ENCODE assay signal across 21 cellular contexts in genomic region chr12:42091769-42092168, GRCh38. TPM values are rescaled to one million over a fixed set of nuclear protein-coding genes. Genes with fewer than 3 reads are reported as not detected.
DNase-seq lines count a peak whose midpoint lies in the region; ATAC-seq and TF ChIP-seq lines count a peak whose summit lies in the region.
"Had no signal": no experiment of that assay in that cellular context is flagged by ENCODE, and none has a peak within 500 bp of the region (broad histone marks: within the 10 kb centered on the region; RNA-seq: fewer than 3 reads in every experiment).

No MANE protein-coding gene starts in this region.

- H3K4me2 ChIP-seq in smooth muscle cell: peak overlapping the region; percentile 75
- H3K4me2 ChIP-seq: PC-9 had no signal

- no peak for DNase-seq in activated T-cell treated with anti-CD3 and anti-CD28 coated beads, Interleukin-2, amount 50 U/mL, for 24 hours
- no peak for DNase-seq in activated T-cell treated with anti-CD3 and anti-CD28 coated beads, Interleukin-2, amount 50 U/mL, for 72 hours
- no peak for DNase-seq in foreskin keratinocyte
- DNase-seq in smooth muscle cell (lab: John Stamatoyannopoulos, UW; ENCODE audit: unreplicated experiment): no peak
- DNase-seq in thyroid gland: no peak
- DNase-seq in testis: no peak
- DNase-seq: 8988T; activated CD8-positive, alpha-beta memory T cell treated with anti-CD3 and anti-CD28 coated beads for 24 hours; activated effector memory CD4-positive, alpha-beta T cell treated with Interleukin-2 at 50 U/mL for 16 hours; CD4-positive, alpha-beta memory T cell; effector CD4-positive, alpha-beta T cell; NCI-H1694 treated with DMSO at 0.1 percent for 48 hours; NCI-H510A; PC-9; stimulated activated CD4-positive, alpha-beta T cell treated with anti-CD3 and anti-CD28 coated beads, Interleukin-1b, Interleukin-23, amount 100 ng/mL, for 48 hours; SW 1271 had no signal

- H3K36me3 ChIP-seq in smooth muscle cell (ENCODE audit: low read depth) (peaks cover 2% of the 10 kb centered on the region), thyroid gland (peaks cover 0 to 6% of the 10 kb centered on the region in 2 donors), testis (ENCODE audit: low read depth, missing control alignments) (no peaks in the 10 kb centered on the region)
- H3K36me3 ChIP-seq: thoracic aorta had no signal

- H3K79me2 ChIP-seq in smooth muscle cell (ENCODE audit: low read depth): no peaks in the 10 kb centered on the region

- intact Hi-C loops in thyroid gland (cut with DNase I) (no loop called here), testis (cut with DNase I; ENCODE audit: low total_unique reads) (no loop called here)

- H3K27me3 ChIP-seq in foreskin keratinocyte (no peaks in the 10 kb centered on the region), smooth muscle cell (ENCODE audit: low read depth) (no peaks in the 10 kb centered on the region), thyroid gland (no peaks in the 10 kb centered on the region), testis (no peaks in the 10 kb centered on the region)

- TF ChIP-seq CTCF in foreskin keratinocyte (conservative IDR thresholded peaks at IDR 0.05) (no peak), smooth muscle cell (IDR thresholded peaks at IDR 0.05; ENCODE audit: borderline replicate concordance, insufficient read depth, poor library complexity, severe bottlenecking) (no peak), thyroid gland (IDR thresholded peaks at IDR 0.05) (no peak), testis (IDR thresholded peaks at IDR 0.05) (no peak)

- no peak overlapping the region for H2AFZ ChIP-seq in smooth muscle cell (ENCODE audit: low read depth)
- H2AFZ ChIP-seq: PC-9 had no signal

- H3F3A ChIP-seq in smooth muscle cell (ENCODE audit: low read depth): peaks cover 9% of the 10 kb centered on the region

- H3K9me3 ChIP-seq in smooth muscle cell (replicated peaks; ENCODE audit: low read depth) (no peaks in the 10 kb centered on the region), thyroid gland (no peaks in the 10 kb centered on the region), testis (no peaks in the 10 kb centered on the region)
- H3K9me3 ChIP-seq: thoracic aorta had no signal

- no peaks in the 10 kb centered on the region for H4K20me1 ChIP-seq in smooth muscle cell (ENCODE audit: low read depth)

- H3K4me1 Mint-ChIP-seq in activated T-cell treated with anti-CD3 and anti-CD28 coated beads, Interleukin-2, amount 50 U/mL, for 24 hours (ENCODE audit: low read depth): peaks cover 33% of the 10 kb centered on the region
- peaks cover 37% of the 10 kb centered on the region for H3K4me1 Mint-ChIP-seq in activated T-cell treated with anti-CD3 and anti-CD28 coated beads, Interleukin-2, amount 50 U/mL, for 72 hours (ENCODE audit: low read depth)

- peaks cover 59% of the 10 kb centered on the region for H3K36me3 Mint-ChIP-seq in activated T-cell treated with anti-CD3 and anti-CD28 coated beads, Interleukin-2, amount 50 U/mL, for 24 hours (ENCODE audit: low read depth)
- peaks cover 0 to 8% of the 10 kb centered on the region in 2 donors for H3K36me3 Mint-ChIP-seq in activated T-cell treated with anti-CD3 and anti-CD28 coated beads, Interleukin-2, amount 50 U/mL, for 72 hours (ENCODE audit: insufficient read depth in 2 of 2)

- peaks cover 18% of the 10 kb centered on the region for H3K4me1 ChIP-seq in foreskin keratinocyte
- peaks cover 18% of the 10 kb centered on the region for H3K4me1 ChIP-seq in smooth muscle cell (ENCODE audit: low read depth)
- H3K4me1 ChIP-seq in thyroid gland: no peaks in the 10 kb centered on the region
- H3K4me1 ChIP-seq in testis: no peaks in the 10 kb centered on the region

- WGBS in smooth muscle cell (ENCODE audit: low lambda C conversion rate): 44% methylated on average over 2 of the region's 2 CpGs
- 87 to 92% methylated on average over 2 of the region's 2 CpGs for WGBS in thyroid gland, 2 donors
- WGBS in testis, 2 donors: 77 to 84% methylated on average over 2 of the region's 2 CpGs

- H3K27ac Mint-ChIP-seq in activated T-cell treated with anti-CD3 and anti-CD28 coated beads, Interleukin-2, amount 50 U/mL, for 24 hours: peak overlapping the region; percentile 5
- no peak overlapping the region for H3K27ac Mint-ChIP-seq in activated T-cell treated with anti-CD3 and anti-CD28 coated beads, Interleukin-2, amount 50 U/mL, for 72 hours

- no peaks in the 10 kb centered on the region for H3K9me3 Mint-ChIP-seq in activated T-cell treated with anti-CD3 and anti-CD28 coated beads, Interleukin-2, amount 50 U/mL, for 24 hours
- no peaks in the 10 kb centered on the region for H3K9me3 Mint-ChIP-seq in activated T-cell treated with anti-CD3 and anti-CD28 coated beads, Interleukin-2, amount 50 U/mL, for 72 hours
- H3K9me3 Mint-ChIP-seq: CD4-positive, alpha-beta memory T cell; natural killer cell treated with Interleukin-12 subunit alpha and Interleukin-12 subunit beta and Interleukin-15 and Interleukin-18, amount 100 ng/mL, for 72 hours had no signal

- no peak overlapping the region for H3K4me3 Mint-ChIP-seq in activated T-cell treated with anti-CD3 and anti-CD28 coated beads, Interleukin-2, amount 50 U/mL, for 24 hours
- no peak overlapping the region for H3K4me3 Mint-ChIP-seq in activated T-cell treated with anti-CD3 and anti-CD28 coated beads, Interleukin-2, amount 50 U/mL, for 72 hours
- H3K4me3 Mint-ChIP-seq: CD4-positive, alpha-beta memory T cell; natural killer cell treated with Interleukin-12 subunit alpha and Interleukin-12 subunit beta and Interleukin-15 and Interleukin-18, amount 100 ng/mL, for 72 hours had no signal

- no peaks in the 10 kb centered on the region for H3K27me3 Mint-ChIP-seq in activated T-cell treated with anti-CD3 and anti-CD28 coated beads, Interleukin-2, amount 50 U/mL, for 24 hours
- H3K27me3 Mint-ChIP-seq in activated T-cell treated with anti-CD3 and anti-CD28 coated beads, Interleukin-2, amount 50 U/mL, for 72 hours (ENCODE audit: low read depth): no peaks in the 10 kb centered on the region
- H3K27me3 Mint-ChIP-seq: CD4-positive, alpha-beta memory T cell; natural killer cell treated with Interleukin-12 subunit alpha and Interleukin-12 subunit beta and Interleukin-15 and Interleukin-18, amount 100 ng/mL, for 72 hours had no signal

- peak overlapping the region; percentile 40 for H3K9ac ChIP-seq in smooth muscle cell (ENCODE audit: low read depth)

- TF ChIP-seq POLR2A in thyroid gland (IDR thresholded peaks at IDR 0.05) (no peak), testis (IDR thresholded peaks at IDR 0.05) (no peak)

- no peak for ATAC-seq in activated T-cell treated with anti-CD3 and anti-CD28 coated beads, Interleukin-2, amount 50 U/mL, for 72 hours (replicated peaks in 1 of 2)
- ATAC-seq in SK-N-SH treated with all-trans-retinoic acid at 6 μM for 48 hours (peak; percentile 6; the same call in 2 of the 3 replicates), foreskin keratinocyte (peak; percentile 44), HG02970 (IDR thresholded peaks at IDR 0.05; ENCODE audit: low FRiP score, unreplicated experiment) (no peak)
- ATAC-seq: left lobe of liver; natural killer cell treated with Interleukin-12 subunit alpha and Interleukin-12 subunit beta and Interleukin-15 and Interleukin-18, amount 100 ng/mL, for 72 hours had no signal

- H3K4me3 ChIP-seq in smooth muscle cell (no peak overlapping the region), thyroid gland (replicated peaks in 1 of 3) (no peak overlapping the region), testis (no peak overlapping the region)
- H3K4me3 ChIP-seq: PC-9, thoracic aorta had no signal

- H3K27ac ChIP-seq in foreskin keratinocyte: no peak overlapping the region
- peak overlapping the region; percentile 84 for H3K27ac ChIP-seq in smooth muscle cell (ENCODE audit: low read depth)
- H3K27ac ChIP-seq in thyroid gland: no peak overlapping the region
- H3K27ac ChIP-seq in testis: no peak overlapping the region
- H3K27ac ChIP-seq: PC-9, thoracic aorta had no signal

TF ChIP-seq in SK-N-SH treated with all-trans-retinoic acid at 6 μM for 48 hours, 23 proteins besides CTCF, POLR2A, EP300 and RAD21:
- TF ChIP-seq TCF4 (CRISPR knock-in tag; IDR thresholded peaks at IDR 0.05; ENCODE audit: borderline replicate concordance): no peak
- TF ChIP-seq ZFP3 (CRISPR knock-in tag; IDR thresholded peaks at IDR 0.05): peak; percentile 97
TF ChIP-seq in SK-N-SH treated with all-trans-retinoic acid at 6 μM for 48 hours: peak in this region for 1.

RNA-seq across cellular contexts. Expression of gene GXYLT1, which starts 52.9 kb away (rescaled TPM):
- total RNA-seq in activated T-cell treated with anti-CD3 and anti-CD28 coated beads, Interleukin-2, amount 50 U/mL, for 72 hours: 1 to 10 TPM; 7.2 to 8.4 TPM
- total RNA-seq in foreskin keratinocyte (9.4 and 9.7 TPM in 2 replicates), smooth muscle cell (20.6 and 30.6 TPM in 2 replicates), thyroid gland (10 to 100 TPM; 16.5 to 26.6 (median 20.6) TPM), testis (10 to 100 TPM; 28.5 to 29.9 TPM)
- polyA plus RNA-seq in foreskin keratinocyte (3.4 and 3.7 TPM in 2 replicates), smooth muscle cell (10.7 and 15.5 TPM in 2 replicates), testis (ENCODE audit: insufficient read depth, low read depth, low replicate concordance) (13.7 TPM)

Comparison
In these comparisons a context has a peak if more than half of its experiments do, and no peak if none do; other contexts are left out.
1. ATAC-seq: peak in SK-N-SH treated with all-trans-retinoic acid at 6 μM for 48 hours (single experiment) and foreskin keratinocyte (single experiment); none in activated T-cell treated with anti-CD3 and anti-CD28 coated beads, Interleukin-2, amount 50 U/mL, for 72 hours (0 of 2) and HG02970 (single experiment).